In genomic region chr17:8955021-8955420, GRCh38 we compare ENCODE assay signal across 2 cellular contexts.
TF ChIP-seq lines count a peak whose summit lies in the region.

No MANE protein-coding gene starts in this region.

TF ChIP-seq in GM12878, 131 proteins besides CTCF, POLR2A, EP300 and RAD21:
- TF ChIP-seq TBL1XR1 (IDR thresholded peaks at IDR 0.05; ENCODE audit: low read depth, low read length) = 0 out of 2 replicates have a peak, but pooled peaks have one; percentile 3
- TF ChIP-seq IRF5 (IDR thresholded peaks at IDR 0.05; ENCODE audit: borderline replicate concordance) = no peak
- no peak for TF ChIP-seq E4F1 (IDR thresholded peaks at IDR 0.05; ENCODE audit: borderline replicate concordance, partially characterized antibody)
- TF ChIP-seq BACH1 (IDR thresholded peaks at IDR 0.05; ENCODE audit: borderline replicate concordance) = no peak

TF ChIP-seq in SK-N-SH, 30 proteins besides CTCF, POLR2A, EP300 and RAD21:
- TF ChIP-seq TCF12 (IDR thresholded peaks at IDR 0.05) (no peak), SIN3A (IDR thresholded peaks at IDR 0.05; ENCODE audit: borderline replicate concordance, low read depth, low read length) (no peak), GABPA (IDR thresholded peaks at IDR 0.05; ENCODE audit: low read depth) (no peak), EZH2phosphoT487 (IDR thresholded peaks at IDR 0.05; ENCODE audit: borderline replicate concordance, low read depth) (no peak), REST (IDR thresholded peaks at IDR 0.05; ENCODE audit: low read depth, low read length) (no peak), ELF1 (IDR thresholded peaks at IDR 0.05) (no peak), RCOR1 (IDR thresholded peaks at IDR 0.05; ENCODE audit: low read length) (no peak)
- TF ChIP-seq, protein P1, sequence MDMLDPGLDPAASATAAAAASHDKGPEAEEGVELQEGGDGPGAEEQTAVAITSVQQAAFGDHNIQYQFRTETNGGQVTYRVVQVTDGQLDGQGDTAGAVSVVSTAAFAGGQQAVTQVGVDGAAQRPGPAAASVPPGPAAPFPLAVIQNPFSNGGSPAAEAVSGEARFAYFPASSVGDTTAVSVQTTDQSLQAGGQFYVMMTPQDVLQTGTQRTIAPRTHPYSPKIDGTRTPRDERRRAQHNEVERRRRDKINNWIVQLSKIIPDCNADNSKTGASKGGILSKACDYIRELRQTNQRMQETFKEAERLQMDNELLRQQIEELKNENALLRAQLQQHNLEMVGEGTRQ (IDR thresholded peaks at IDR 0.05; ENCODE audit: borderline replicate concordance, low read depth, low read length) = no peak
